In genomic region chr2:63880603-63881002, GRCh38 we compare ENCODE assay signal across 19 cellular contexts. TPM values are rescaled to one million over a fixed set of nuclear protein-coding genes. Genes with fewer than 3 reads are reported as not detected.
DNase-seq lines count a peak whose midpoint lies in the region; ATAC-seq and TF ChIP-seq lines count a peak whose summit lies in the region.
"Had no signal": no experiment of that assay in that cellular context is flagged by ENCODE, and none has a peak within 500 bp of the region (broad histone marks: within the 10 kb centered on the region; RNA-seq: fewer than 3 reads in every experiment).

No MANE protein-coding gene starts in this region.

- H3K27me3 Mint-ChIP-seq in MCF 10A (ENCODE audit: insufficient read depth, unreplicated experiment) (no peaks in the 10 kb centered on the region), T-helper 17 cell (no peaks in the 10 kb centered on the region)
- H3K27me3 Mint-ChIP-seq: activated CD4-positive, alpha-beta T cell treated with anti-CD3 and anti-CD28 coated beads for 36 hours; activated CD8-positive, alpha-beta memory T cell treated with anti-CD3 and anti-CD28 coated beads, Interleukin-2, amount 10 ng/mL, durations not matched to agents 7 days and 5 days; progenitor cell of endocrine pancreas had no signal

- TF ChIP-seq POLR2A in breast epithelium (IDR thresholded peaks at IDR 0.05), result no peak

- H4K8ac ChIP-seq in mesendoderm (ENCODE audit: low read depth, low read length), result no peak overlapping the region

- H3K4me3 ChIP-seq in breast epithelium, result no peak overlapping the region
- H3K4me3 ChIP-seq in mesendoderm (ENCODE audit: low read length), result no peak overlapping the region
- H3K4me3 ChIP-seq: heart left ventricle, sigmoid colon, uterus had no signal

- peaks cover 12% of the 10 kb centered on the region for H3K79me1 ChIP-seq in mesendoderm (ENCODE audit: low read length)

- no peak overlapping the region for H3K4me2 ChIP-seq in mesendoderm (ENCODE audit: low read length)

- no peak overlapping the region for H3K4ac ChIP-seq in mesendoderm (ENCODE audit: low read depth, low read length)

- TF ChIP-seq CTCF in MCF 10A (IDR thresholded peaks at IDR 0.05; ENCODE audit: unreplicated experiment), result no peak
- TF ChIP-seq CTCF in breast epithelium (IDR thresholded peaks at IDR 0.05), result no peak
- no peak for TF ChIP-seq CTCF in GM20000 (IDR thresholded peaks at IDR 0.05; ENCODE audit: extremely low read depth, missing control alignments)

- no peak overlapping the region for H2BK120ac ChIP-seq in mesendoderm (ENCODE audit: low read depth, low read length)

- no peak overlapping the region for H2AK5ac ChIP-seq in mesendoderm (ENCODE audit: low read length)

- H3K36me3 Mint-ChIP-seq in MCF 10A (ENCODE audit: insufficient read depth, unreplicated experiment) (peaks cover 71% of the 10 kb centered on the region), T-helper 17 cell (ENCODE audit: low read depth) (no peaks in the 10 kb centered on the region)

- no CpG with 5 or more reads among the region's 4 CpGs for WGBS in mesendoderm (ENCODE audit: extremely low coverage, insufficient coverage, low lambda C conversion rate)

- POLR2A ChIA-PET in MCF 10A (lab: Yijun Ruan, JAX), result interaction anchor here (0.6 to 0.7 kb wide), 2 partner anchors 30 to 1339 kb away, joined by 3 to 4 read pairs; no protein-coding TSS in a partner anchor

- BruUV-seq in MCF 10A (replicated peaks; lab: Mats Ljungman, UMichigan), result no TSS peak

- H3K4me3 Mint-ChIP-seq in MCF 10A (ENCODE audit: unreplicated experiment) (no peak overlapping the region), T-helper 17 cell (peak overlapping the region; percentile 47)
- H3K4me3 Mint-ChIP-seq: activated CD4-positive, alpha-beta T cell treated with anti-CD3 and anti-CD28 coated beads for 36 hours; activated CD8-positive, alpha-beta memory T cell treated with anti-CD3 and anti-CD28 coated beads, Interleukin-2, amount 10 ng/mL, durations not matched to agents 7 days and 5 days; neural crest cell had no signal

- H3K4me1 Mint-ChIP-seq in MCF 10A (ENCODE audit: insufficient read depth, unreplicated experiment) (peaks cover 14% of the 10 kb centered on the region), T-helper 17 cell (peaks cover 28% of the 10 kb centered on the region)

- H3K9me3 Mint-ChIP-seq in MCF 10A (ENCODE audit: unreplicated experiment), result no peaks in the 10 kb centered on the region
- H3K9me3 Mint-ChIP-seq: neural crest cell had no signal

- H3K36me3 ChIP-seq in breast epithelium, result no peaks in the 10 kb centered on the region
- H3K36me3 ChIP-seq in mesendoderm (ENCODE audit: control insufficient read depth, insufficient read depth, low read length), result peaks cover 2% of the 10 kb centered on the region
- H3K36me3 ChIP-seq: uterus had no signal

- H3K4me1 ChIP-seq in breast epithelium, result peaks cover under 1 to 9% of the 10 kb centered on the region in 2 donors
- peaks cover 3% of the 10 kb centered on the region for H3K4me1 ChIP-seq in mesendoderm (ENCODE audit: control insufficient read depth, low read depth, low read length)
- H3K4me1 ChIP-seq: uterus had no signal

- DNase-seq in MCF 10A (ENCODE audit: unreplicated experiment) (no peak), breast epithelium (ENCODE audit: low spot score in 2 of 2) (no peak), T-helper 17 cell (no peak), mesendoderm (peak; percentile 70), GM20000 (ENCODE audit: low spot score) (no peak)
- DNase-seq: activated CD4-positive, alpha-beta T cell treated with anti-CD3 and anti-CD28 coated beads for 36 hours; activated CD8-positive, alpha-beta memory T cell treated with anti-CD3 and anti-CD28 coated beads, Interleukin-2, amount 10 ng/mL, durations not matched to agents 7 days and 5 days; amygdala; heart left ventricle; KG1; NK-92 treated with Interleukin-12 subunit alpha and Interleukin-12 subunit beta, amount 100 ng/mL, for 24 hours; SHP77 treated with DMSO at 0.1 percent for 48 hours; sigmoid colon; uterus had no signal

- H3K27ac ChIP-seq in breast epithelium (no peak overlapping the region), mesendoderm (ENCODE audit: low read depth, low read length) (peak overlapping the region; percentile 81)
- H3K27ac ChIP-seq: epithelial cell of prostate, heart left ventricle, sigmoid colon, uterus had no signal

- no peak overlapping the region for H3K56ac ChIP-seq in mesendoderm (ENCODE audit: low read length)

- peaks cover 12% of the 10 kb centered on the region for H3K79me2 ChIP-seq in mesendoderm (ENCODE audit: control insufficient read depth, insufficient read depth, low read length)

- ATAC-seq in T-helper 17 cell (no peak), HG02798 (IDR thresholded peaks at IDR 0.05; ENCODE audit: poor library complexity, unreplicated experiment) (no peak), GM21619 (IDR thresholded peaks at IDR 0.05; ENCODE audit: unreplicated experiment) (no peak)
- ATAC-seq: activated CD4-positive, alpha-beta T cell treated with anti-CD3 and anti-CD28 coated beads for 36 hours; activated CD8-positive, alpha-beta memory T cell treated with anti-CD3 and anti-CD28 coated beads, Interleukin-2, amount 10 ng/mL, durations not matched to agents 7 days and 5 days; heart left ventricle had no signal

- H3K27ac Mint-ChIP-seq in MCF 10A (ENCODE audit: low read depth, unreplicated experiment) (peak overlapping the region; percentile 2), T-helper 17 cell (peak overlapping the region; percentile 79)
- H3K27ac Mint-ChIP-seq: activated CD8-positive, alpha-beta memory T cell treated with anti-CD3 and anti-CD28 coated beads, Interleukin-2, amount 10 ng/mL, durations not matched to agents 7 days and 5 days; progenitor cell of endocrine pancreas had no signal

- H4K5ac ChIP-seq in mesendoderm (ENCODE audit: low read length), result no peak overlapping the region

- H3K9me3 ChIP-seq in breast epithelium (no peaks in the 10 kb centered on the region), T-helper 17 cell (ENCODE audit: control insufficient read depth, low read length, poor library complexity, severe bottlenecking) (no peaks in the 10 kb centered on the region)
- H3K9me3 ChIP-seq: heart left ventricle, sigmoid colon, uterus had no signal

- no peak overlapping the region for H3K18ac ChIP-seq in mesendoderm (ENCODE audit: low read length)

- H3K23ac ChIP-seq in mesendoderm (ENCODE audit: low read length), result no peak overlapping the region

- CTCF ChIA-PET in MCF 10A (lab: Yijun Ruan, JAX), result interaction anchor here (0.6 to 1.5 kb wide), 3 partner anchors 98 to 264 kb away, joined by 3 to 5 read pairs (median 4); no protein-coding TSS in a partner anchor

- no peaks in the 10 kb centered on the region for H3K27me3 ChIP-seq in breast epithelium
- no peaks in the 10 kb centered on the region for H3K27me3 ChIP-seq in mesendoderm (ENCODE audit: insufficient read depth, low read length, poor library complexity)
- H3K27me3 ChIP-seq: heart left ventricle, sigmoid colon, uterus had no signal

- H2BK5ac ChIP-seq in mesendoderm (ENCODE audit: low read length), result no peak overlapping the region

- no peak overlapping the region for H2BK15ac ChIP-seq in mesendoderm (replicated peaks; ENCODE audit: low read depth)

- H3K9ac ChIP-seq in mesendoderm (ENCODE audit: low read length), result no peak overlapping the region

- intact Hi-C loops in MCF 10A (cut with micrococcal nuclease) (loop anchor here (10.0 kb wide), 1 partner anchor 296 kb away; the partner anchor contains the start of genes MDH1 and WDPCP), breast epithelium (cut with DNase I; ENCODE audit: low total_unique reads) (no loop called here)

RNA-seq across cellular contexts. Expression of gene UGP2, which starts 38.9 kb away (rescaled TPM):
- total RNA-seq in MCF 10A (2022) (77.3 and 78.4 TPM in 2 replicates), breast epithelium (100 to 1,000 TPM; 147 to 337 (median 204) TPM), T-helper 17 cell (10 to 100 TPM; 68.7 to 82.7 TPM)
- 361 TPM for polyA plus RNA-seq in mesendoderm (2013, experiment 1 of 2)
- polyA plus RNA-seq in mesendoderm (2013, experiment 2 of 2), result 376 TPM
